ENCODE assay signal across 31 cellular contexts in the genomic region with DNA sequence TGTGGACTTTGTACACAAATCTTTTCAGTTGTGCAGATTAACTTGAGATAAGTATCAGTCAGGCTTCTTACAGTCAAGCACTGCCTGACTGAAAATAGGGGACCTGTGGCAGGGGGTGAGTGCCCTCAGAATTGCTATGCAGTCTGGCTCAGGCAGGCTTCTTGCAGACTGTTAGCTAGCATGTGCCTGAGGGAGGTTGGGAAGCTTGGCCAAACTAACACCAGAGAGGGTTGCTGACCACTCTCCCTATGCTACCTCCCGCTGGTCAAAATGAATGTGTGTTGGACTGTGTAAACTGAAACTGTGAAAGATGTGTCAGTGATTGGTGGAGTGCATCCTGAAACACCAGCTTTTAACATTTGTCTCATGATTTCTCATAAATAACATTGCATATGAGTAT.
"Had no signal": no experiment of that assay in that cellular context is flagged by ENCODE, and none has a peak within 500 bp of the region (broad histone marks: within the 10 kb centered on the region; RNA-seq: fewer than 3 reads in every experiment).

No MANE protein-coding gene starts in this region.

- H3K4me1 ChIP-seq: foreskin keratinocyte, left ventricle myocardium inferior, parathyroid adenoma, psoas muscle, uterus had no signal

- H3K4me3 Mint-ChIP-seq: activated CD4-positive, alpha-beta memory T cell treated with anti-CD3 and anti-CD28 coated beads for 36 hours; activated CD4-positive, alpha-beta T cell treated with anti-CD3 and anti-CD28 coated beads, Interleukin-2, amount 10 ng/mL, durations not matched to agents 24 days and 14 days; activated naive CD4-positive, alpha-beta T cell treated with anti-CD3 and anti-CD28 coated beads for 36 hours; activated naive CD8-positive, alpha-beta T cell treated with anti-CD3 and anti-CD28 coated beads, Interleukin-2, amount 10 ng/mL, durations not matched to agents 7 days and 5 days; activated T-helper 1 cell treated with anti-CD3 and anti-CD28 coated beads, Interleukin-12 subunit alpha, Interleukin-12 subunit beta, Interleukin-2, Interleukin-4 antibody, amounts not matched to agents 30 ng/mL and 10 ng/mL and 1 ng/mL, durations not matched to agents 14 hours and 24 hours and 36 hours; naive thymus-derived CD4-positive, alpha-beta T cell; neural crest cell; stimulated activated memory B cell treated with anti-CD40 and anti-IgM and Interleukin-4, amounts not matched to agents 10 μg/mL and 1 μg/mL and 100 μg/mL, for 72 hours; stimulated activated naive CD8-positive, alpha-beta T cell treated with anti-CD3 and anti-CD28 coated beads, Interleukin-15, amount 100 ng/mL, for 72 hours; type B pancreatic cell had no signal

- H3K27ac Mint-ChIP-seq: activated CD4-positive, alpha-beta memory T cell treated with anti-CD3 and anti-CD28 coated beads for 36 hours; activated CD4-positive, alpha-beta T cell treated with anti-CD3 and anti-CD28 coated beads, Interleukin-2, amount 10 ng/mL, durations not matched to agents 24 days and 14 days; activated naive CD4-positive, alpha-beta T cell treated with anti-CD3 and anti-CD28 coated beads for 36 hours; activated naive CD8-positive, alpha-beta T cell treated with anti-CD3 and anti-CD28 coated beads, Interleukin-2, amount 10 ng/mL, durations not matched to agents 7 days and 5 days; activated T-helper 1 cell treated with anti-CD3 and anti-CD28 coated beads, Interleukin-12 subunit alpha, Interleukin-12 subunit beta, Interleukin-2, Interleukin-4 antibody, amounts not matched to agents 30 ng/mL and 10 ng/mL and 1 ng/mL, durations not matched to agents 14 hours and 24 hours and 36 hours; naive thymus-derived CD4-positive, alpha-beta T cell; stimulated activated memory B cell treated with anti-CD40 and anti-IgM and Interleukin-4, amounts not matched to agents 10 μg/mL and 1 μg/mL and 100 μg/mL, for 72 hours; stimulated activated naive CD8-positive, alpha-beta T cell treated with anti-CD3 and anti-CD28 coated beads, Interleukin-15, amount 100 ng/mL, for 72 hours; type B pancreatic cell had no signal

- H3K27me3 Mint-ChIP-seq: activated CD4-positive, alpha-beta memory T cell treated with anti-CD3 and anti-CD28 coated beads for 36 hours; activated CD4-positive, alpha-beta T cell treated with anti-CD3 and anti-CD28 coated beads, Interleukin-2, amount 10 ng/mL, durations not matched to agents 24 days and 14 days; activated naive CD8-positive, alpha-beta T cell treated with anti-CD3 and anti-CD28 coated beads, Interleukin-2, amount 10 ng/mL, durations not matched to agents 7 days and 5 days; naive thymus-derived CD4-positive, alpha-beta T cell; stimulated activated memory B cell treated with anti-CD40 and anti-IgM and Interleukin-4, amounts not matched to agents 10 μg/mL and 1 μg/mL and 100 μg/mL, for 72 hours; stimulated activated naive CD8-positive, alpha-beta T cell treated with anti-CD3 and anti-CD28 coated beads, Interleukin-15, amount 100 ng/mL, for 72 hours; type B pancreatic cell had no signal

- H3K9me3 ChIP-seq: left ventricle myocardium inferior, psoas muscle, uterus had no signal

- H3K79me2 ChIP-seq: parathyroid adenoma had no signal

- H2AFZ ChIP-seq: parathyroid adenoma had no signal

- H3K4me1 Mint-ChIP-seq: activated CD4-positive, alpha-beta T cell treated with anti-CD3 and anti-CD28 coated beads, Interleukin-2, amount 10 ng/mL, durations not matched to agents 24 days and 14 days; activated naive CD8-positive, alpha-beta T cell treated with anti-CD3 and anti-CD28 coated beads, Interleukin-2, amount 10 ng/mL, durations not matched to agents 7 days and 5 days; naive thymus-derived CD4-positive, alpha-beta T cell; neural crest cell; stimulated activated memory B cell treated with anti-CD40 and anti-IgM and Interleukin-4, amounts not matched to agents 10 μg/mL and 1 μg/mL and 100 μg/mL, for 72 hours; stimulated activated naive CD8-positive, alpha-beta T cell treated with anti-CD3 and anti-CD28 coated beads, Interleukin-15, amount 100 ng/mL, for 72 hours had no signal

- H3K36me3 Mint-ChIP-seq: activated CD4-positive, alpha-beta memory T cell treated with anti-CD3 and anti-CD28 coated beads for 36 hours; activated naive CD8-positive, alpha-beta T cell treated with anti-CD3 and anti-CD28 coated beads, Interleukin-2, amount 10 ng/mL, durations not matched to agents 7 days and 5 days; naive thymus-derived CD4-positive, alpha-beta T cell; stimulated activated memory B cell treated with anti-CD40 and anti-IgM and Interleukin-4, amounts not matched to agents 10 μg/mL and 1 μg/mL and 100 μg/mL, for 72 hours; type B pancreatic cell had no signal

- ATAC-seq: esophagus mucosa; foreskin keratinocyte; naive thymus-derived CD4-positive, alpha-beta T cell; psoas muscle; stimulated activated memory B cell treated with anti-CD40 and anti-IgM and Interleukin-4, amounts not matched to agents 10 μg/mL and 1 μg/mL and 100 μg/mL, for 72 hours; stimulated activated naive CD8-positive, alpha-beta T cell treated with anti-CD3 and anti-CD28 coated beads, Interleukin-15, amount 100 ng/mL, for 72 hours had no signal

- H3K36me3 ChIP-seq: left ventricle myocardium inferior, uterus, WERI-Rb-1 had no signal

- H3K9ac ChIP-seq: parathyroid adenoma had no signal

- H3K4me3 ChIP-seq: left ventricle myocardium inferior, lung, psoas muscle, smooth muscle cell, uterus had no signal

- DNase-seq: activated CD4-positive, alpha-beta memory T cell treated with anti-CD3 and anti-CD28 coated beads for 36 hours; activated CD4-positive, alpha-beta T cell treated with anti-CD3 and anti-CD28 coated beads, Interleukin-2, amount 10 ng/mL, durations not matched to agents 24 days and 14 days; activated CD4-positive, CD25-positive, alpha-beta regulatory T cell treated with anti-CD3 and anti-CD28 coated beads, Interleukin-2, amount 50 U/mL, for 72 hours; activated CD8-positive, alpha-beta memory T cell treated with anti-CD3 and anti-CD28 coated beads, Interleukin-2, amount 50 U/mL, for 4 hours; activated effector memory CD4-positive, alpha-beta T cell treated with anti-CD3 and anti-CD28 coated beads, Interleukin-2, amount 50 U/mL, for 16 hours; activated naive CD4-positive, alpha-beta T cell treated with anti-CD3 and anti-CD28 coated beads for 36 hours; activated naive CD8-positive, alpha-beta T cell treated with anti-CD3 and anti-CD28 coated beads, Interleukin-2, amount 10 ng/mL, durations not matched to agents 7 days and 5 days; activated T-cell treated with anti-CD3 and anti-CD28 coated beads, Interleukin-2, amount 50 U/mL, for 1 hour; amniotic stem cell; caudate nucleus; foreskin keratinocyte; left ventricle myocardium inferior; naive thymus-derived CD4-positive, alpha-beta T cell; occipital lobe; psoas muscle; stimulated activated CD4-positive, alpha-beta T cell treated with anti-CD3 and anti-CD28 coated beads, Interleukin-1b, Interleukin-23, amount 100 ng/mL, for 48 hours; stimulated activated CD4-positive, alpha-beta T cell treated with anti-CD3 and anti-CD28 coated beads, Interleukin-4, amount 100 ng/mL, for 4 hours; stimulated activated CD8-positive, alpha-beta memory T cell treated with anti-CD3 and anti-CD28 coated beads, Interleukin-4, amount 100 ng/mL, for 48 hours; stimulated activated naive CD8-positive, alpha-beta T cell treated with anti-CD3 and anti-CD28 coated beads, Interleukin-15, amount 100 ng/mL, for 72 hours; substantia nigra; T1000; uterus; WERI-Rb-1 had no signal

- H3K27ac ChIP-seq: foreskin keratinocyte, left ventricle myocardium inferior, parathyroid adenoma, psoas muscle, uterus, WERI-Rb-1 had no signal

- H3K27me3 ChIP-seq: foreskin keratinocyte, uterus had no signal

- H3K9me3 Mint-ChIP-seq: activated CD4-positive, alpha-beta memory T cell treated with anti-CD3 and anti-CD28 coated beads for 36 hours; activated CD4-positive, alpha-beta T cell treated with anti-CD3 and anti-CD28 coated beads, Interleukin-2, amount 10 ng/mL, durations not matched to agents 24 days and 14 days; activated naive CD4-positive, alpha-beta T cell treated with anti-CD3 and anti-CD28 coated beads for 36 hours; activated naive CD8-positive, alpha-beta T cell treated with anti-CD3 and anti-CD28 coated beads, Interleukin-2, amount 10 ng/mL, durations not matched to agents 7 days and 5 days; activated T-helper 1 cell treated with anti-CD3 and anti-CD28 coated beads, Interleukin-12 subunit alpha, Interleukin-12 subunit beta, Interleukin-2, Interleukin-4 antibody, amounts not matched to agents 30 ng/mL and 10 ng/mL and 1 ng/mL, durations not matched to agents 14 hours and 24 hours and 36 hours; neural crest cell; stimulated activated memory B cell treated with anti-CD40 and anti-IgM and Interleukin-4, amounts not matched to agents 10 μg/mL and 1 μg/mL and 100 μg/mL, for 72 hours; stimulated activated naive CD8-positive, alpha-beta T cell treated with anti-CD3 and anti-CD28 coated beads, Interleukin-15, amount 100 ng/mL, for 72 hours; type B pancreatic cell had no signal

- H3K4me2 ChIP-seq: smooth muscle cell had no signal
